Comparison of ENCODE assay signal across 4 cellular contexts in genomic region chr10:133053527-133054133, GRCh38. TPM values are rescaled to one million over a fixed set of nuclear protein-coding genes. Genes with fewer than 3 reads are reported as not detected.
"Had no signal": no experiment of that assay in that cellular context is flagged by ENCODE, and none has a peak within 500 bp of the region (broad histone marks: within the 10 kb centered on the region; RNA-seq: fewer than 3 reads in every experiment).

No MANE protein-coding gene starts in this region.

RNA-seq across cellular contexts. Expression of gene ADGRA1, which starts 34.1 kb away (rescaled TPM):
- total RNA-seq: LHCN-M2, M059J, MCF 10A, NCI-H460 had no signal
